1 cellular context compared by ENCODE assay signal in genomic region chr3:78260388-78260787, GRCh38.
TF ChIP-seq lines count a peak whose summit lies in the region.

No MANE protein-coding gene starts in this region.

TF ChIP-seq in IMR-90, 13 proteins besides CTCF, POLR2A, EP300 and RAD21 (continued from another document):
- TF ChIP-seq ELK1 (IDR thresholded peaks at IDR 0.05; ENCODE audit: borderline replicate concordance, low read depth, low read length): no peak
- TF ChIP-seq BHLHE40 (IDR thresholded peaks at IDR 0.05; ENCODE audit: low read depth, low read length): no peak
- TF ChIP-seq MAZ (IDR thresholded peaks at IDR 0.05; ENCODE audit: borderline replicate concordance, low read depth, low read length): no peak
- TF ChIP-seq CHD1 (IDR thresholded peaks at IDR 0.05; ENCODE audit: low read depth, low read length): no peak
- TF ChIP-seq NFE2L2 (IDR thresholded peaks at IDR 0.05; ENCODE audit: low read depth, low read length): no peak
- TF ChIP-seq USF2 (IDR thresholded peaks at IDR 0.05; ENCODE audit: low read depth, low read length): no peak
- TF ChIP-seq MAFK (IDR thresholded peaks at IDR 0.05; ENCODE audit: low read depth, low read length): no peak
- TF ChIP-seq MXI1 (IDR thresholded peaks at IDR 0.05; ENCODE audit: borderline replicate concordance, low read depth, low read length): no peak
- TF ChIP-seq FOS (IDR thresholded peaks at IDR 0.05; ENCODE audit: low read depth, low read length): no peak
- no peak for TF ChIP-seq RFX5 (IDR thresholded peaks at IDR 0.05; ENCODE audit: low read depth, low read length)
